Comparison of ENCODE assay signal across 18 cellular contexts in the genomic region with DNA sequence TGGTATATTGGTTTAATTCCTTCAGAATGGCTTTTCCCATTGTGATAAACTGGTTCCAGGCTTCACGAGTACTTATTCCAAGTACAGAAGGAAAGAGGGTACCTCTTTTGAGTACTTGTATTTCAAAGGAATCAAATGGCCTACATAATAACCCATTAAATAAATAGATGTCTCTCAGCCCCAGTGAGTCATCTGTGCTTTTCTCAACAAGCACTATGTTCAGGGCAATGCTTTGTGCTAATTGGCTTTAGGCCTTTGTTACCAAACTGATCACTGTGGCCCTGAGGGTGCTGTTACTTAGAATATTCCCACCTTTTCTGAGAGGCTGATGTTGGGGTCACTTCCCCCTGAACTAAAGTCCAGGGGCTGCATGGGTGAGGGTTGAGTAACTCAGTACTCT.
"Had no signal": no experiment of that assay in that cellular context is flagged by ENCODE, and none has a peak within 500 bp of the region (broad histone marks: within the 10 kb centered on the region; RNA-seq: fewer than 3 reads in every experiment).

No MANE protein-coding gene starts in this region.

- H3K36me3 Mint-ChIP-seq: activated naive CD4-positive, alpha-beta T cell treated with anti-CD3 and anti-CD28 coated beads, Interleukin-2, amount 50 U/mL, for 24 hours; natural killer cell had no signal

- H3K27me3 Mint-ChIP-seq: activated naive CD4-positive, alpha-beta T cell treated with anti-CD3 and anti-CD28 coated beads, Interleukin-2, amount 50 U/mL, for 24 hours; effector memory CD8-positive, alpha-beta T cell; stimulated activated memory B cell treated with anti-CD40 and anti-IgM and Interleukin-4, amounts not matched to agents 10 μg/mL and 1 μg/mL and 100 μg/mL, for 72 hours had no signal

- H3K27me3 ChIP-seq: adrenal gland, cardiac muscle cell, gastroesophageal sphincter, heart left ventricle, ovary, spleen, upper lobe of left lung had no signal

- H3K27ac Mint-ChIP-seq: activated naive CD4-positive, alpha-beta T cell treated with anti-CD3 and anti-CD28 coated beads, Interleukin-2, amount 50 U/mL, for 24 hours; effector memory CD8-positive, alpha-beta T cell; natural killer cell; stimulated activated memory B cell treated with anti-CD40 and anti-IgM and Interleukin-4, amounts not matched to agents 10 μg/mL and 1 μg/mL and 100 μg/mL, for 72 hours had no signal

- H3K4me1 ChIP-seq: adrenal gland, psoas muscle, spleen, upper lobe of left lung had no signal

- ATAC-seq: effector memory CD8-positive, alpha-beta T cell; gastroesophageal sphincter; heart left ventricle; natural killer cell; psoas muscle; sciatic nerve; stimulated activated memory B cell treated with anti-CD40 and anti-IgM and Interleukin-4, amounts not matched to agents 10 μg/mL and 1 μg/mL and 100 μg/mL, for 72 hours had no signal

- H3K9me3 Mint-ChIP-seq: activated naive CD4-positive, alpha-beta T cell treated with anti-CD3 and anti-CD28 coated beads, Interleukin-2, amount 50 U/mL, for 24 hours had no signal

- H3K4me3 Mint-ChIP-seq: activated naive CD4-positive, alpha-beta T cell treated with anti-CD3 and anti-CD28 coated beads, Interleukin-2, amount 50 U/mL, for 24 hours; effector memory CD8-positive, alpha-beta T cell; natural killer cell; stimulated activated memory B cell treated with anti-CD40 and anti-IgM and Interleukin-4, amounts not matched to agents 10 μg/mL and 1 μg/mL and 100 μg/mL, for 72 hours had no signal

- DNase-seq: activated CD4-positive, alpha-beta T cell treated with anti-CD3 and anti-CD28 coated beads, Interleukin-2, amount 50 U/mL, for 4 hours; activated gamma-delta T cell; adrenal gland; dermis blood vessel endothelial cell; effector memory CD8-positive, alpha-beta T cell; heart left ventricle; natural killer cell; ovary; psoas muscle; spleen; stimulated activated CD4-positive, alpha-beta T cell treated with anti-CD3 and anti-CD28 coated beads, Interleukin-4, amount 100 ng/mL, for 4 hours; upper lobe of left lung had no signal

- H3K4me3 ChIP-seq: adrenal gland, cardiac muscle cell, gastroesophageal sphincter, heart left ventricle, ovary, psoas muscle, spleen, thoracic aorta, upper lobe of left lung had no signal

- H3K36me3 ChIP-seq: adrenal gland, cardiac muscle cell had no signal

- H3K27ac ChIP-seq: adrenal gland, cardiac muscle cell, gastroesophageal sphincter, heart left ventricle, ovary, psoas muscle, spleen, thoracic aorta, upper lobe of left lung had no signal

- H3K4me1 Mint-ChIP-seq: activated naive CD4-positive, alpha-beta T cell treated with anti-CD3 and anti-CD28 coated beads, Interleukin-2, amount 50 U/mL, for 24 hours; natural killer cell; stimulated activated memory B cell treated with anti-CD40 and anti-IgM and Interleukin-4, amounts not matched to agents 10 μg/mL and 1 μg/mL and 100 μg/mL, for 72 hours had no signal
